ENCODE assay signal across 2 cellular contexts in genomic region chr1:31642897-31643296, GRCh38.
TF ChIP-seq lines count a peak whose summit lies in the region.

No MANE protein-coding gene starts in this region.

TF ChIP-seq in HCT116, 20 proteins besides CTCF, POLR2A, EP300 and RAD21 (continued from another document):
- TF ChIP-seq ZBTB33 (IDR thresholded peaks at IDR 0.05; ENCODE audit: extremely low read depth, insufficient replicate concordance, low read length), result no peak
- no peak for TF ChIP-seq YY1 (IDR thresholded peaks at IDR 0.05; ENCODE audit: extremely low read depth, insufficient replicate concordance, low read depth, low read length)
- TF ChIP-seq SIN3A (IDR thresholded peaks at IDR 0.05; ENCODE audit: low read depth), result no peak
- no peak for TF ChIP-seq TCF7L2 (IDR thresholded peaks at IDR 0.05; ENCODE audit: borderline replicate concordance, extremely low read depth, insufficient read depth, insufficient read length)

TF ChIP-seq in WTC11, 78 proteins besides CTCF, POLR2A, EP300 and RAD21 (continued from another document):
- TF ChIP-seq ZNF425 (CRISPR knock-in tag; conservative IDR thresholded peaks at IDR 0.05) (no peak), CREB1 (CRISPR knock-in tag; IDR thresholded peaks at IDR 0.05) (no peak), ZNF423 (CRISPR knock-in tag; IDR thresholded peaks at IDR 0.05) (no peak), ATF1 (CRISPR knock-in tag; IDR thresholded peaks at IDR 0.05) (no peak), SMAD3 (CRISPR knock-in tag; IDR thresholded peaks at IDR 0.05; ENCODE audit: borderline replicate concordance) (no peak), ESRRA (CRISPR knock-in tag; IDR thresholded peaks at IDR 0.05; ENCODE audit: borderline replicate concordance) (no peak), ZNF232 (CRISPR knock-in tag; IDR thresholded peaks at IDR 0.05) (no peak), ZSCAN18 (CRISPR knock-in tag; IDR thresholded peaks at IDR 0.05) (no peak)
